Comparison of ENCODE assay signal across 13 cellular contexts in genomic region chr12:32146074-32146873, GRCh38. TPM values are rescaled to one million over a fixed set of nuclear protein-coding genes. Genes with fewer than 3 reads are reported as not detected.
DNase-seq lines count a peak whose midpoint lies in the region; ATAC-seq and TF ChIP-seq lines count a peak whose summit lies in the region.
"Had no signal": no experiment of that assay in that cellular context is flagged by ENCODE, and none has a peak within 500 bp of the region (broad histone marks: within the 10 kb centered on the region; RNA-seq: fewer than 3 reads in every experiment).

No MANE protein-coding gene starts in this region.

- H3K79me2 ChIP-seq in OCI-LY1 (ENCODE audit: insufficient read depth, low read length) = peaks cover 44% of the 10 kb centered on the region

- H3F3A ChIP-seq in OCI-LY1 (ENCODE audit: insufficient read depth, low read length) = no peaks in the 10 kb centered on the region

- no peak overlapping the region for H2AFZ ChIP-seq in OCI-LY1 (ENCODE audit: low read length)
- H2AFZ ChIP-seq: parathyroid adenoma, PC-9 had no signal

- H3K9ac ChIP-seq in OCI-LY1 (ENCODE audit: low read length) = no peak overlapping the region
- H3K9ac ChIP-seq: parathyroid adenoma had no signal

- no peaks in the 10 kb centered on the region for H4K20me1 ChIP-seq in OCI-LY1 (ENCODE audit: insufficient read depth, low read length)

- intact Hi-C loops in left cardiac atrium (cut with DNase I) (no loop called here), uterus (cut with DNase I; ENCODE audit: low total_unique reads) (no loop called here)

- H3K9me2 ChIP-seq in OCI-LY1 (ENCODE audit: low read depth, low read length) = no peaks in the 10 kb centered on the region

- TF ChIP-seq CTCF in OCI-LY1 (IDR thresholded peaks at IDR 0.05; ENCODE audit: low read length) (no peak), uterus (IDR thresholded peaks at IDR 0.05) (no peak)

- no peak overlapping the region for H3K4me2 ChIP-seq in OCI-LY1 (ENCODE audit: low read length)
- H3K4me2 ChIP-seq: PC-9 had no signal

- H3K27me3 ChIP-seq in OCI-LY1 (ENCODE audit: insufficient read depth, low read length) (no peaks in the 10 kb centered on the region), uterus (no peaks in the 10 kb centered on the region)
- H3K27me3 ChIP-seq: esophagus muscularis mucosa had no signal

- H3K27ac ChIP-seq in OCI-LY1 (ENCODE audit: low read depth, low read length, poor library complexity, severe bottlenecking) (peak overlapping the region; percentile 24), uterus (no peak overlapping the region)
- H3K27ac ChIP-seq: esophagus muscularis mucosa, parathyroid adenoma, PC-9 had no signal

- H3K4me3 ChIP-seq in OCI-LY1 (ENCODE audit: low read depth, low read length, poor library complexity, severe bottlenecking) = no peak overlapping the region
- H3K4me3 ChIP-seq in uterus = no peak overlapping the region
- H3K4me3 ChIP-seq: esophagus muscularis mucosa, PC-9 had no signal

- H3K9me3 ChIP-seq in OCI-LY1 (ENCODE audit: low read length) = no peaks in the 10 kb centered on the region
- H3K9me3 ChIP-seq in uterus = no peaks in the 10 kb centered on the region
- H3K9me3 ChIP-seq: esophagus muscularis mucosa had no signal

- ATAC-seq in GM18499 (IDR thresholded peaks at IDR 0.05; ENCODE audit: insufficient read depth, unreplicated experiment) (peak; percentile 69), GM19438 (IDR thresholded peaks at IDR 0.05; ENCODE audit: low read depth, unreplicated experiment) (peak; percentile 72), HG02884 (IDR thresholded peaks at IDR 0.05; ENCODE audit: unreplicated experiment) (peak; percentile 88), SK-N-SH treated with all-trans-retinoic acid at 6 μM for 48 hours (no peak), left cardiac atrium (no peak)

- DNase-seq in left cardiac atrium = no peak
- DNase-seq in NCI-H748 (lab: John Stamatoyannopoulos, UW; ENCODE audit: unreplicated experiment) = no peak
- no peak for DNase-seq in uterus
- DNase-seq: PC-9; stimulated activated naive CD4-positive, alpha-beta T cell treated with Interleukin-2 at 50 U/mL for 16 hours; T-helper 9 cell had no signal

- H3K36me3 ChIP-seq in OCI-LY1 (ENCODE audit: insufficient read depth, low read length) = peaks cover 23% of the 10 kb centered on the region
- H3K36me3 ChIP-seq in uterus = no peaks in the 10 kb centered on the region
- H3K36me3 ChIP-seq: esophagus muscularis mucosa had no signal

- H3K4me1 ChIP-seq in OCI-LY1 (ENCODE audit: insufficient read depth, low read length, severe bottlenecking) (peaks cover 48% of the 10 kb centered on the region), uterus (no peaks in the 10 kb centered on the region)

- no peak for TF ChIP-seq POLR2A in uterus (IDR thresholded peaks at IDR 0.05)

TF ChIP-seq in SK-N-SH treated with all-trans-retinoic acid at 6 μM for 48 hours, 23 proteins besides CTCF, POLR2A, EP300 and RAD21:
- TF ChIP-seq SNAI2 (CRISPR knock-in tag; IDR thresholded peaks at IDR 0.05) = no peak
- TF ChIP-seq ZNF565 (CRISPR knock-in tag; conservative IDR thresholded peaks at IDR 0.05; ENCODE audit: low read depth) = no peak
- TF ChIP-seq POU6F1 (CRISPR knock-in tag; IDR thresholded peaks at IDR 0.05; ENCODE audit: borderline replicate concordance, low read depth) = no peak
- no peak for TF ChIP-seq CSRNP3 (CRISPR knock-in tag; IDR thresholded peaks at IDR 0.05)
- TF ChIP-seq RARB (CRISPR knock-in tag; IDR thresholded peaks at IDR 0.05) = no peak
- no peak for TF ChIP-seq ESRRG (CRISPR knock-in tag; IDR thresholded peaks at IDR 0.05)
- no peak for TF ChIP-seq ISL1 (CRISPR knock-in tag; IDR thresholded peaks at IDR 0.05)
- no peak for TF ChIP-seq CSDC2 (CRISPR knock-in tag; IDR thresholded peaks at IDR 0.05)
- no peak for TF ChIP-seq TSHZ2 (CRISPR knock-in tag; IDR thresholded peaks at IDR 0.05)
- no peak for TF ChIP-seq ZNF8 (CRISPR knock-in tag; IDR thresholded peaks at IDR 0.05)
- TF ChIP-seq OSR1 (CRISPR knock-in tag; IDR thresholded peaks at IDR 0.05) = no peak
- TF ChIP-seq ZNF70 (CRISPR knock-in tag; IDR thresholded peaks at IDR 0.05) = no peak
- no peak for TF ChIP-seq PPARA (CRISPR knock-in tag; IDR thresholded peaks at IDR 0.05; ENCODE audit: borderline replicate concordance)
- no peak for TF ChIP-seq ZC3H10 (CRISPR knock-in tag; IDR thresholded peaks at IDR 0.05)
- TF ChIP-seq ZFP30 (CRISPR knock-in tag; IDR thresholded peaks at IDR 0.05) = no peak
- no peak for TF ChIP-seq TCF4 (CRISPR knock-in tag; IDR thresholded peaks at IDR 0.05; ENCODE audit: borderline replicate concordance)

RNA-seq across cellular contexts. Expression of gene BICD1, which starts 39.6 kb away (rescaled TPM):
- 10 to 100 TPM in 1 of 2 donors, 1 to 10 TPM in 1; 5.6 to 14.6 TPM for total RNA-seq in left cardiac atrium
- 100 to 1,000 TPM in 1 of 4 donors, 10 to 100 TPM in 3; 19.4 to 219 (median 40.9) TPM for total RNA-seq in uterus

Comparison
In these comparisons a context has a peak if more than half of its experiments do, and no peak if none do; other contexts are left out.
1. ATAC-seq: peak in GM18499 (single experiment), GM19438 (single experiment) and HG02884 (single experiment); none in SK-N-SH treated with all-trans-retinoic acid at 6 μM for 48 hours (single experiment) and left cardiac atrium (0 of 2).